ENCODE assay signal across 11 cellular contexts in the genomic region with DNA sequence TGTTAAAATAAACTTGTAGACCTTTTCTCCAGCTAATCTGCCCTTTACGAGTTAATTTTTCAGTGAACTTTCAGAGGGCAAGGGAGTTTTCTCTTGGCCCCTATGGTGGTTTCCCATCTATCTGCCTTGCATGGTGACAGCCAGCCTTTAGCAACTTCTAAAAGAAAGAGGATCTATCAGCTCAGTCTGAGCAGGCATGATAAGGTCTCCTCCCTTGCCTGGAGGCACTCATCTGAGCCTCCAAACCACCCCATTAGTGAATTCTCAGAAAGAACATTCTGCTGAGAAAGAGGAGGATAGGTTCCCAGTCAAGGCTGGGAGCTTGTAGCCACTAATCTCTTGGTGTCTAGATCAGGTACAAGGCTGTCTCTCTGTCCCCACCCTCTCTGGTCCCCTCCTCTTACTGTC. TPM values are rescaled to one million over a fixed set of nuclear protein-coding genes. Genes with fewer than 3 reads are reported as not detected.
DNase-seq lines count a peak whose midpoint lies in the region; ATAC-seq and TF ChIP-seq lines count a peak whose summit lies in the region.
"Had no signal": no experiment of that assay in that cellular context is flagged by ENCODE, and none has a peak within 500 bp of the region (broad histone marks: within the 10 kb centered on the region; RNA-seq: fewer than 3 reads in every experiment).

No MANE protein-coding gene starts in this region.

- no peak overlapping the region for H3K4me3 ChIP-seq in Karpas-422 (ENCODE audit: low read length)

- ATAC-seq in GM19452 (IDR thresholded peaks at IDR 0.05; ENCODE audit: unreplicated experiment), result peak; percentile 44
- ATAC-seq in HG02943 (IDR thresholded peaks at IDR 0.05; ENCODE audit: low read depth, unreplicated experiment), result peak; percentile 54

- no peaks in the 10 kb centered on the region for H3K36me3 Mint-ChIP-seq in CD14-positive monocyte

- H3K79me2 ChIP-seq in Karpas-422 (ENCODE audit: low read length), result no peaks in the 10 kb centered on the region

- H3K4me3 Mint-ChIP-seq in CD14-positive monocyte, result no peak overlapping the region
- H3K4me3 Mint-ChIP-seq: nephron had no signal

- H3K9me3 Mint-ChIP-seq in CD14-positive monocyte, result peaks cover 0 to 16% (median 5%) of the 10 kb centered on the region in 7 donors
- H3K9me3 Mint-ChIP-seq: nephron had no signal

- H3K27ac ChIP-seq in Karpas-422 (ENCODE audit: low read length), result no peak overlapping the region

- peaks cover 0 to 2% (median 0%) of the 10 kb centered on the region in 3 donors for H3K27me3 Mint-ChIP-seq in CD14-positive monocyte (ENCODE audit: low read depth in 3 of 3)

- no peak overlapping the region for H3K4me2 ChIP-seq in Karpas-422 (ENCODE audit: low read depth, low read length, poor library complexity, severe bottlenecking)

- H3K9ac ChIP-seq in Karpas-422 (ENCODE audit: low read length), result no peak overlapping the region

- H3K4me1 Mint-ChIP-seq in CD14-positive monocyte, result peaks cover 24% of the 10 kb centered on the region

- H4K20me1 ChIP-seq in Karpas-422 (ENCODE audit: insufficient read depth, low read depth, low read length), result no peaks in the 10 kb centered on the region

- H3K4me1 ChIP-seq in Karpas-422 (ENCODE audit: low read length), result peaks cover 7% of the 10 kb centered on the region

- H3K9me3 ChIP-seq in Karpas-422 (ENCODE audit: low read length), result no peaks in the 10 kb centered on the region

- H3K36me3 ChIP-seq in Karpas-422 (ENCODE audit: insufficient read depth, low read length), result no peaks in the 10 kb centered on the region

- no peak for TF ChIP-seq CTCF in CD14-positive monocyte (IDR thresholded peaks at IDR 0.05)

- DNase-seq in CD14-positive monocyte (ENCODE audit: low spot score), result no peak
- DNase-seq in Karpas-422, result no peak
- no peak for DNase-seq in AG20443 (ENCODE audit: low spot score)
- DNase-seq in stimulated activated naive CD4-positive, alpha-beta T cell (lab: John Stamatoyannopoulos, UW), result no peak
- DNase-seq in stimulated activated CD4-positive, alpha-beta T cell treated with anti-CD3 and anti-CD28 coated beads, Interleukin-4, amount 100 ng/mL, for 24 hours, result no peak
- no peak for DNase-seq in activated naive CD4-positive, alpha-beta T cell treated with Interleukin-2 at 50 U/mL for 16 hours
- DNase-seq: ACHN, NCI-H1694 had no signal

- H3K27me3 ChIP-seq in Karpas-422 (ENCODE audit: low read length), result no peaks in the 10 kb centered on the region

- no peaks in the 10 kb centered on the region for H3K9me2 ChIP-seq in Karpas-422 (replicated peaks; ENCODE audit: insufficient read depth, low read length)

- H2AFZ ChIP-seq in Karpas-422 (ENCODE audit: low read length), result peak overlapping the region; percentile 18; the same call in 1 of the 2 replicates

- intact Hi-C loops in CD14-positive monocyte (cut with micrococcal nuclease), result no loop called here

- H3K27ac Mint-ChIP-seq in CD14-positive monocyte, result peak overlapping the region in 6 of 7 donors; percentile 41 to 92 (median 76)
- H3K27ac Mint-ChIP-seq: nephron had no signal

RNA-seq across cellular contexts. Expression of a gene that starts 10.7 kb away (rescaled TPM):
- polyA plus RNA-seq in CD14-positive monocyte, result 10 to 100 TPM; 20.0 to 21.7 TPM
- 156 and 251 TPM in 2 replicates for total RNA-seq in Karpas-422 (2014; rRNA removed; shearing (Covaris generic); ENCODE audit: low replicate concordance)
